In the genomic region with DNA sequence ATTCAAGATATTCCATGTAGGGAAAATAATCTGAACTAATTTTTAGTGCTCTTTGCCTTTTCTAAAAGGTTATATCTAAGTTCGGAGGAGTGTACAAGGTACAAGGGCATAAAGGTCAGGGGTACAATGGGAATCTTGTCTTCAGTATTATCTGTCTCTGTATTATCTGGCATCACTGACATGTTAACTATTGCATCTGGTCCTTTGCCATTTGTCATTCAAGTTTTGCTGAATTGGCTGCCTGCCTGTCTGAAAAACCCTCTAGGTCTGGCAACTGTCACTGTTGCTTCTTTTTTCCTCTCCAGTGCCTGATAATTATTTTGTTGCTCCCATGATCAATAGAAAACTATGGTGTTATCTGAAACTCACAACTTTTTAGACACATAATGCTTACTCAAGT, we compare ENCODE assay signal across 20 cellular contexts.
"Had no signal": no experiment of that assay in that cellular context is flagged by ENCODE, and none has a peak within 500 bp of the region (broad histone marks: within the 10 kb centered on the region; RNA-seq: fewer than 3 reads in every experiment).

No MANE protein-coding gene starts in this region.

- H3K27me3 Mint-ChIP-seq: activated CD4-positive, alpha-beta T cell treated with anti-CD3 and anti-CD28 coated beads, Interleukin-2, amount 10 ng/mL, durations not matched to agents 7 days and 5 days; activated naive CD8-positive, alpha-beta T cell; brain had no signal

- DNase-seq: activated CD4-positive, alpha-beta memory T cell treated with anti-CD3 and anti-CD28 coated beads for 36 hours; activated CD4-positive, alpha-beta T cell treated with anti-CD3 and anti-CD28 coated beads, Interleukin-2, amount 10 ng/mL, durations not matched to agents 7 days and 5 days; activated CD4-positive, CD25-positive, alpha-beta regulatory T cell; activated CD8-positive, alpha-beta memory T cell treated with anti-CD3 and anti-CD28 coated beads for 24 hours; activated gamma-delta T cell; activated naive CD4-positive, alpha-beta T cell treated with anti-CD3 and anti-CD28 coated beads for 36 hours; activated T-cell treated with anti-CD3 and anti-CD28 coated beads, Interleukin-2, amount 50 U/mL, for 48 hours; amygdala; MG63; NCI-H146; NCI-H2029; NCI-H2107; NCI-H446; SIG-M5; T-helper 1 cell had no signal

- H3K9ac ChIP-seq: KMS-11 had no signal

- H3K4me2 ChIP-seq: KMS-11 had no signal

- H3K27ac Mint-ChIP-seq: activated CD4-positive, alpha-beta memory T cell treated with anti-CD3 and anti-CD28 coated beads for 36 hours; activated CD4-positive, alpha-beta T cell treated with anti-CD3 and anti-CD28 coated beads, Interleukin-2, amount 10 ng/mL, durations not matched to agents 7 days and 5 days; activated naive CD4-positive, alpha-beta T cell treated with anti-CD3 and anti-CD28 coated beads for 36 hours; activated naive CD8-positive, alpha-beta T cell; activated T-helper 17 cell treated with anti-CD3 and anti-CD28 coated beads, Interleukin-2, amount 50 U/mL, for 72 hours had no signal

- H3K9me3 ChIP-seq: MG63 had no signal

- H3K4me3 ChIP-seq: MG63 had no signal

- H3K4me3 Mint-ChIP-seq: activated CD4-positive, alpha-beta memory T cell treated with anti-CD3 and anti-CD28 coated beads for 36 hours; activated CD4-positive, alpha-beta T cell treated with anti-CD3 and anti-CD28 coated beads, Interleukin-2, amount 10 ng/mL, durations not matched to agents 7 days and 5 days; activated naive CD4-positive, alpha-beta T cell treated with anti-CD3 and anti-CD28 coated beads for 36 hours; activated naive CD8-positive, alpha-beta T cell; activated T-helper 17 cell treated with anti-CD3 and anti-CD28 coated beads, Interleukin-2, amount 50 U/mL, for 72 hours; brain had no signal

- H3K36me3 Mint-ChIP-seq: activated CD4-positive, alpha-beta memory T cell treated with anti-CD3 and anti-CD28 coated beads for 36 hours; activated naive CD8-positive, alpha-beta T cell; brain had no signal

- H3K36me3 ChIP-seq: MG63 had no signal

- H3K9me3 Mint-ChIP-seq: activated CD4-positive, alpha-beta memory T cell treated with anti-CD3 and anti-CD28 coated beads for 36 hours; activated naive CD4-positive, alpha-beta T cell treated with anti-CD3 and anti-CD28 coated beads for 36 hours; activated T-helper 17 cell treated with anti-CD3 and anti-CD28 coated beads, Interleukin-2, amount 50 U/mL, for 72 hours had no signal

- H3K27me3 ChIP-seq: MG63 had no signal

- H3K4me1 Mint-ChIP-seq: activated CD4-positive, alpha-beta T cell treated with anti-CD3 and anti-CD28 coated beads, Interleukin-2, amount 10 ng/mL, durations not matched to agents 7 days and 5 days; activated T-helper 17 cell treated with anti-CD3 and anti-CD28 coated beads, Interleukin-2, amount 50 U/mL, for 72 hours had no signal

- H3K27ac ChIP-seq: KMS-11, VCaP had no signal
